Comparison of ENCODE assay signal across 1 cellular context in genomic region chr11:2690596-2691354, GRCh38.
TF ChIP-seq lines count a peak whose summit lies in the region.

No MANE protein-coding gene starts in this region.

TF ChIP-seq in HepG2, 621 proteins besides CTCF, POLR2A, EP300 and RAD21 (continued from another document and continues in another):
- TF ChIP-seq ZFP91 (CRISPR knock-in tag; IDR thresholded peaks at IDR 0.05; ENCODE audit: borderline replicate concordance) = peak; percentile 41; the same call in 1 of the 2 replicates
- TF ChIP-seq, protein P1, sequence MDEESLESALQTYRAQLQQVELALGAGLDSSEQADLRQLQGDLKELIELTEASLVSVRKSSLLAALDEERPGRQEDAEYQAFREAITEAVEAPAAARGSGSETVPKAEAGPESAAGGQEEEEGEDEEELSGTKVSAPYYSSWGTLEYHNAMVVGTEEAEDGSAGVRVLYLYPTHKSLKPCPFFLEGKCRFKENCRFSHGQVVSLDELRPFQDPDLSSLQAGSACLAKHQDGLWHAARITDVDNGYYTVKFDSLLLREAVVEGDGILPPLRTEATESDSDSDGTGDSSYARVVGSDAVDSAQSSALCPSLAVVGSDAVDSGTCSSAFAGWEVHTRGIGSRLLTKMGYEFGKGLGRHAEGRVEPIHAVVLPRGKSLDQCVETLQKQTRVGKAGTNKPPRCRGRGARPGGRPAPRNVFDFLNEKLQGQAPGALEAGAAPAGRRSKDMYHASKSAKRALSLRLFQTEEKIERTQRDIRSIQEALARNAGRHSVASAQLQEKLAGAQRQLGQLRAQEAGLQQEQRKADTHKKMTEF (CRISPR knock-in tag; IDR thresholded peaks at IDR 0.05) = no peak
- no peak for TF ChIP-seq ZNF10 (CRISPR knock-in tag; IDR thresholded peaks at IDR 0.05; ENCODE audit: borderline replicate concordance, low read depth)
- no peak for TF ChIP-seq ZNF180 (CRISPR knock-in tag; IDR thresholded peaks at IDR 0.05; ENCODE audit: borderline replicate concordance, low read depth)
- no peak for TF ChIP-seq HDAC1 (CRISPR knock-in tag; IDR thresholded peaks at IDR 0.05)
- TF ChIP-seq, protein P2, sequence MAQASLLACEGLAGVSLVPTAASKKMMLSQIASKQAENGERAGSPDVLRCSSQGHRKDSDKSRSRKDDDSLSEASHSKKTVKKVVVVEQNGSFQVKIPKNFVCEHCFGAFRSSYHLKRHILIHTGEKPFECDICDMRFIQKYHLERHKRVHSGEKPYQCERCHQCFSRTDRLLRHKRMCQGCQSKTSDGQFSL (CRISPR knock-in tag; IDR thresholded peaks at IDR 0.05) = no peak
- no peak for TF ChIP-seq YEATS4 (CRISPR knock-in tag; IDR thresholded peaks at IDR 0.05; ENCODE audit: borderline replicate concordance)
- TF ChIP-seq MXI1 (IDR thresholded peaks at IDR 0.05; ENCODE audit: borderline replicate concordance, low read depth, low read length) = no peak
- no peak for TF ChIP-seq ZBTB14 (CRISPR knock-in tag; IDR thresholded peaks at IDR 0.05)
- no peak for TF ChIP-seq NFIC (IDR thresholded peaks at IDR 0.05; ENCODE audit: low read length)
- no peak for TF ChIP-seq RBAK (CRISPR knock-in tag; IDR thresholded peaks at IDR 0.05)
- no peak for TF ChIP-seq HIC2 (CRISPR knock-in tag; IDR thresholded peaks at IDR 0.05; ENCODE audit: low read depth)
- 0 out of 2 replicates have a peak, but pooled peaks have one; percentile 40 for TF ChIP-seq SALL2 (CRISPR knock-in tag; IDR thresholded peaks at IDR 0.05)
- no peak for TF ChIP-seq ZNF251 (CRISPR knock-in tag; IDR thresholded peaks at IDR 0.05)
- no peak for TF ChIP-seq MTF2 (CRISPR knock-in tag; IDR thresholded peaks at IDR 0.05; ENCODE audit: borderline replicate concordance)
- no peak for TF ChIP-seq SMARCE1 (IDR thresholded peaks at IDR 0.05; ENCODE audit: borderline replicate concordance)
- TF ChIP-seq HIVEP1 (CRISPR knock-in tag; IDR thresholded peaks at IDR 0.05) = no peak
- TF ChIP-seq ZBTB38 (CRISPR knock-in tag; IDR thresholded peaks at IDR 0.05) = no peak
- no peak for TF ChIP-seq ZNF605 (CRISPR knock-in tag; IDR thresholded peaks at IDR 0.05)
- TF ChIP-seq CEBPB (IDR thresholded peaks at IDR 0.05; ENCODE audit: borderline replicate concordance, low read depth, low read length) = no peak
- TF ChIP-seq RFXAP (CRISPR knock-in tag; IDR thresholded peaks at IDR 0.05; ENCODE audit: borderline replicate concordance) = no peak
- no peak for TF ChIP-seq ZNF615 (CRISPR knock-in tag; IDR thresholded peaks at IDR 0.05; ENCODE audit: borderline replicate concordance)
- TF ChIP-seq TBX2 (CRISPR knock-in tag; IDR thresholded peaks at IDR 0.05; ENCODE audit: borderline replicate concordance) = 0 out of 2 replicates have a peak, but pooled peaks have one; percentile 24
- TF ChIP-seq ISX (CRISPR knock-in tag; conservative IDR thresholded peaks at IDR 0.05) = no peak
- TF ChIP-seq ZNF678 (CRISPR knock-in tag; IDR thresholded peaks at IDR 0.05) = no peak
- no peak for TF ChIP-seq TP53 (CRISPR knock-in tag; conservative IDR thresholded peaks at IDR 0.05)
- TF ChIP-seq ZNF383 (CRISPR knock-in tag; IDR thresholded peaks at IDR 0.05; ENCODE audit: borderline replicate concordance) = no peak
- TF ChIP-seq KDM5B (CRISPR knock-in tag; IDR thresholded peaks at IDR 0.05; ENCODE audit: borderline replicate concordance) = no peak
- no peak for TF ChIP-seq ZNF720 (CRISPR knock-in tag; IDR thresholded peaks at IDR 0.05)
- TF ChIP-seq SATB2 (CRISPR knock-in tag; IDR thresholded peaks at IDR 0.05) = no peak
- TF ChIP-seq SP1 (IDR thresholded peaks at IDR 0.05) = no peak
- no peak for TF ChIP-seq SP1 (CRISPR knock-in tag; IDR thresholded peaks at IDR 0.05)
- 0 out of 2 replicates have a peak, but pooled peaks have one; percentile 5 for TF ChIP-seq PPARG (CRISPR knock-in tag; conservative IDR thresholded peaks at IDR 0.05)
- TF ChIP-seq, protein P3, sequence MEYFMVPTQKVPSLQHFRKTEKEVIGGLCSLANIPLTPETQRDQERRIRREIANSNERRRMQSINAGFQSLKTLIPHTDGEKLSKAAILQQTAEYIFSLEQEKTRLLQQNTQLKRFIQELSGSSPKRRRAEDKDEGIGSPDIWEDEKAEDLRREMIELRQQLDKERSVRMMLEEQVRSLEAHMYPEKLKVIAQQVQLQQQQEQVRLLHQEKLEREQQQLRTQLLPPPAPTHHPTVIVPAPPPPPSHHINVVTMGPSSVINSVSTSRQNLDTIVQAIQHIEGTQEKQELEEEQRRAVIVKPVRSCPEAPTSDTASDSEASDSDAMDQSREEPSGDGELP (IDR thresholded peaks at IDR 0.05; ENCODE audit: borderline replicate concordance, low read depth) = peak; percentile 71; the same call in 1 of the 2 replicates
- no peak for TF ChIP-seq YY1 (IDR thresholded peaks at IDR 0.05; ENCODE audit: insufficient read depth, insufficient replicate concordance, low read depth, low read length)
- TF ChIP-seq HDAC6 (IDR thresholded peaks at IDR 0.05; ENCODE audit: low read depth, low read length) = no peak
- TF ChIP-seq ZNF343 (CRISPR knock-in tag; IDR thresholded peaks at IDR 0.05) = no peak
- no peak for TF ChIP-seq ZNF781 (CRISPR knock-in tag; IDR thresholded peaks at IDR 0.05; ENCODE audit: borderline replicate concordance, not compliant biosample characterization)
- no peak for TF ChIP-seq ZSCAN21 (CRISPR knock-in tag; IDR thresholded peaks at IDR 0.05; ENCODE audit: borderline replicate concordance)
- TF ChIP-seq, protein P4, sequence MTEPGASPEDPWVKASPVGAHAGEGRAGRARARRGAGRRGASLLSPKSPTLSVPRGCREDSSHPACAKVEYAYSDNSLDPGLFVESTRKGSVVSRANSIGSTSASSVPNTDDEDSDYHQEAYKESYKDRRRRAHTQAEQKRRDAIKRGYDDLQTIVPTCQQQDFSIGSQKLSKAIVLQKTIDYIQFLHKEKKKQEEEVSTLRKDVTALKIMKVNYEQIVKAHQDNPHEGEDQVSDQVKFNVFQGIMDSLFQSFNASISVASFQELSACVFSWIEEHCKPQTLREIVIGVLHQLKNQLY (CRISPR knock-in tag; IDR thresholded peaks at IDR 0.05) = no peak
- no peak for TF ChIP-seq RAD51 (IDR thresholded peaks at IDR 0.05; ENCODE audit: borderline replicate concordance)
- TF ChIP-seq ZNF451 (CRISPR knock-in tag; IDR thresholded peaks at IDR 0.05) = 0 out of 2 replicates have a peak, but pooled peaks have one; percentile 5
- no peak for TF ChIP-seq HOXD1 (CRISPR knock-in tag; IDR thresholded peaks at IDR 0.05)
- no peak for TF ChIP-seq ZBTB8A (CRISPR knock-in tag; IDR thresholded peaks at IDR 0.05; ENCODE audit: borderline replicate concordance, low read depth)
- TF ChIP-seq MAX (IDR thresholded peaks at IDR 0.05) = no peak
- no peak for TF ChIP-seq ELF4 (CRISPR knock-in tag; IDR thresholded peaks at IDR 0.05; ENCODE audit: borderline replicate concordance)
- TF ChIP-seq SMYD3 (CRISPR knock-in tag; IDR thresholded peaks at IDR 0.05) = no peak
- TF ChIP-seq, protein P5, sequence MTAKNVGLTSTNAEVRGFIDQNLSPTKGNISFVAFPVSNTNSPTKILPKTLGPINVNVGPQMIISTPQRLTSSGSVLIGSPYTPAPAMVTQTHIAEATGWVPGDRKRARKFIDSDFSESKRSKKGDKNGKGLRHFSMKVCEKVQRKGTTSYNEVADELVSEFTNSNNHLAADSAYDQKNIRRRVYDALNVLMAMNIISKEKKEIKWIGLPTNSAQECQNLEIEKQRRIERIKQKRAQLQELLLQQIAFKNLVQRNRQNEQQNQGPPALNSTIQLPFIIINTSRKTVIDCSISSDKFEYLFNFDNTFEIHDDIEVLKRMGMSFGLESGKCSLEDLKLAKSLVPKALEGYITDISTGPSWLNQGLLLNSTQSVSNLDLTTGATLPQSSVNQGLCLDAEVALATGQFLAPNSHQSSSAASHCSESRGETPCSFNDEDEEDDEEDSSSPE (CRISPR knock-in tag; IDR thresholded peaks at IDR 0.05) = no peak
- no peak for TF ChIP-seq NFKBIZ (CRISPR knock-in tag; IDR thresholded peaks at IDR 0.05)
- no peak for TF ChIP-seq NR2F2 (IDR thresholded peaks at IDR 0.05; ENCODE audit: borderline replicate concordance, low read depth)
- peak; percentile 44; the same call in 1 of the 2 replicates for TF ChIP-seq ZNF292 (CRISPR knock-in tag; IDR thresholded peaks at IDR 0.05; ENCODE audit: borderline replicate concordance, low read depth)
- TF ChIP-seq ZBTB1 (CRISPR knock-in tag; IDR thresholded peaks at IDR 0.05; ENCODE audit: borderline replicate concordance) = no peak
- TF ChIP-seq U2AF2 (IDR thresholded peaks at IDR 0.05; ENCODE audit: low read depth, low read length) = no peak
- TF ChIP-seq KDM1A (CRISPR knock-in tag; IDR thresholded peaks at IDR 0.05) = no peak
- TF ChIP-seq, protein P6, sequence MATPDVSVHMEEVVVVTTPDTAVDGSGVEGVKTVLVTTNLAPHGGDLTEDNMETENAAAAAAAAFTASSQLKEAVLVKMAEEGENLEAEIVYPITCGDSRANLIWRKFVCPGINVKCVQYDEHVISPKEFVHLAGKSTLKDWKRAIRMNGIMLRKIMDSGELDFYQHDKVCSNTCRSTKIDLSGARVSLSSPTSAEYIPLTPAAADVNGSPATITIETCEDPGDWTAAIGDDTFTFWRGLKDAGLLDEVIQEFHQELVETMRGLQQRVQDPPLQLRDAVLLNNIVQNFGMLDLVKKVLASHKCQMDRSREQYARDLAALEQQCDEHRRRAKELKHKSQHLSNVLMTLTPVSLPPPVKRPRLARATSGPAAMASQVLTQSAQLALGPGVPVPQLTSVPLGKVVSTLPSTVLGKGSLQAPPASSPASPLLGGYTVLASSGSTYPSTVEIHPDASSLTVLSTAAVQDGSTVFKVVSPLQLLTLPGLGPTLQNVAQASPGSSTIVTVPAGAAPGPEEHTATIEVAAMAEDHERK (CRISPR knock-in tag; IDR thresholded peaks at IDR 0.05; ENCODE audit: low read depth) = no peak
- no peak for TF ChIP-seq ZSCAN12 (CRISPR knock-in tag; IDR thresholded peaks at IDR 0.05)
- no peak for TF ChIP-seq ZBTB3 (CRISPR knock-in tag; IDR thresholded peaks at IDR 0.05; ENCODE audit: borderline replicate concordance, low read depth)
- no peak for TF ChIP-seq ZNF468 (CRISPR knock-in tag; IDR thresholded peaks at IDR 0.05)
- no peak for TF ChIP-seq ZNF354B (CRISPR knock-in tag; IDR thresholded peaks at IDR 0.05)
- no peak for TF ChIP-seq ZNF775 (CRISPR knock-in tag; IDR thresholded peaks at IDR 0.05; ENCODE audit: borderline replicate concordance)
- no peak for TF ChIP-seq ZNF282 (IDR thresholded peaks at IDR 0.05; ENCODE audit: partially characterized antibody)
- TF ChIP-seq, protein P7, sequence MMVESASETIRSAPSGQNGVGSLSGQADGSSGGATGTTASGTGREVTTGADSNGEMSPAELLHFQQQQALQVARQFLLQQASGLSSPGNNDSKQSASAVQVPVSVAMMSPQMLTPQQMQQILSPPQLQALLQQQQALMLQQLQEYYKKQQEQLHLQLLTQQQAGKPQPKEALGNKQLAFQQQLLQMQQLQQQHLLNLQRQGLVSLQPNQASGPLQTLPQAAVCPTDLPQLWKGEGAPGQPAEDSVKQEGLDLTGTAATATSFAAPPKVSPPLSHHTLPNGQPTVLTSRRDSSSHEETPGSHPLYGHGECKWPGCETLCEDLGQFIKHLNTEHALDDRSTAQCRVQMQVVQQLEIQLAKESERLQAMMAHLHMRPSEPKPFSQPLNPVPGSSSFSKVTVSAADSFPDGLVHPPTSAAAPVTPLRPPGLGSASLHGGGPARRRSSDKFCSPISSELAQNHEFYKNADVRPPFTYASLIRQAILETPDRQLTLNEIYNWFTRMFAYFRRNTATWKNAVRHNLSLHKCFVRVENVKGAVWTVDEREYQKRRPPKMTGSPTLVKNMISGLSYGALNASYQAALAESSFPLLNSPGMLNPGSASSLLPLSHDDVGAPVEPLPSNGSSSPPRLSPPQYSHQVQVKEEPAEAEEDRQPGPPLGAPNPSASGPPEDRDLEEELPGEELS (CRISPR knock-in tag; IDR thresholded peaks at IDR 0.05) = 0 out of 2 replicates have a peak, but pooled peaks have one; percentile 10
- no peak for TF ChIP-seq SMARCC2 (IDR thresholded peaks at IDR 0.05)
- TF ChIP-seq ZNF207 (IDR thresholded peaks at IDR 0.05; ENCODE audit: borderline replicate concordance) = no peak
- no peak for TF ChIP-seq HOXA3 (CRISPR knock-in tag; IDR thresholded peaks at IDR 0.05)
- no peak for TF ChIP-seq ZEB1 (IDR thresholded peaks at IDR 0.05; ENCODE audit: insufficient replicate concordance, low read depth)
- no peak for TF ChIP-seq PCBP2 (optimal IDR thresholded peaks at IDR 0.05; ENCODE audit: low read depth, low read length, poor library complexity, severe bottlenecking)
- TF ChIP-seq ZFP62 (CRISPR knock-in tag; IDR thresholded peaks at IDR 0.05) = no peak
- no peak for TF ChIP-seq RFX5 (IDR thresholded peaks at IDR 0.05; ENCODE audit: low read depth, low read length)
